27 cellular contexts compared by ENCODE assay signal in genomic region chr11:64388911-64389310, GRCh38.
"Had no signal": no experiment of that assay in that cellular context is flagged by ENCODE, and none has a peak within 500 bp of the region (broad histone marks: within the 10 kb centered on the region; RNA-seq: fewer than 3 reads in every experiment).

No MANE protein-coding gene starts in this region.

- DNase-seq: activated CD4-positive, alpha-beta T cell treated with anti-CD3 and anti-CD28 coated beads, Interleukin-2, amount 10 ng/mL, durations not matched to agents 7 days and 5 days; activated CD4-positive, alpha-beta T cell treated with anti-CD3 and anti-CD28 coated beads, Interleukin-2, amount 50 U/mL, for 48 hours; activated CD8-positive, alpha-beta T cell treated with anti-CD3 and anti-CD28 coated beads, Interleukin-2, amount 10 ng/mL, durations not matched to agents 7 days and 5 days; activated gamma-delta T cell; activated naive CD4-positive, alpha-beta T cell treated with Interleukin-2 at 50 U/mL for 16 hours; activated naive CD8-positive, alpha-beta T cell treated with anti-CD3 and anti-CD28 coated beads, Interleukin-2, amount 10 ng/mL, durations not matched to agents 7 days and 5 days; activated T-cell treated with anti-CD3 and anti-CD28 coated beads, Interleukin-2, amount 50 U/mL, for 24 hours; amygdala; cerebellar nuclear complex; Karpas-422; KBM-7; NCI-H1105; NCI-H1436; NCI-H187 treated with DMSO at 0.1 percent for 48 hours; NCI-H2081; NCI-H2171 treated with DMSO at 0.1 percent for 48 hours; NCI-H2227 treated with DMSO at 0.1 percent for 48 hours; NCI-H446; NCI-H510A treated with DMSO at 0.1 percent for 48 hours; NCI-H526 treated with DMSO at 0.1 percent for 48 hours; NCI-H774; SHP77; SJCRH30; T1000 had no signal

- H3K27me3 ChIP-seq: ascending aorta, breast epithelium, SJCRH30 had no signal

- H3K9me3 ChIP-seq: ascending aorta, breast epithelium, SJCRH30 had no signal

- H3K27ac ChIP-seq: ascending aorta, breast epithelium, SJCRH30, SK-N-MC had no signal

- H3K4me1 ChIP-seq: breast epithelium, SJCRH30 had no signal

- H3K36me3 ChIP-seq: ascending aorta, breast epithelium, SJCRH30 had no signal

- H3K4me3 ChIP-seq: ascending aorta, breast epithelium, SJCRH30, SK-N-MC had no signal
